ENCODE assay signal across 30 cellular contexts in genomic region chr2:221001377-221001776, GRCh38.
"Had no signal": no experiment of that assay in that cellular context is flagged by ENCODE, and none has a peak within 500 bp of the region (broad histone marks: within the 10 kb centered on the region; RNA-seq: fewer than 3 reads in every experiment).

No MANE protein-coding gene starts in this region.

- H3K36me3 ChIP-seq: neutrophil, pancreas, prostate gland, right atrium auricular region, right lobe of liver, sigmoid colon, thoracic aorta, thyroid gland, tibial nerve, upper lobe of left lung, vagina had no signal

- H3K4me3 Mint-ChIP-seq: naive thymus-derived CD8-positive, alpha-beta T cell; natural killer cell treated with Interleukin-12 subunit alpha and Interleukin-12 subunit beta and Interleukin-15 and Interleukin-18, amount 100 ng/mL, for 72 hours; nephron progenitor cell; neural crest cell; stimulated activated memory B cell treated with anti-CD40 and anti-IgM and Interleukin-4, amounts not matched to agents 10 μg/mL and 1 μg/mL and 100 μg/mL, for 72 hours; stimulated activated naive CD8-positive, alpha-beta T cell treated with anti-CD3 and anti-CD28 coated beads, Interleukin-15, amount 100 ng/mL, for 72 hours had no signal

- H3K9me3 ChIP-seq: neutrophil, pancreas, prostate gland, right atrium auricular region, right lobe of liver, sigmoid colon, thoracic aorta, thyroid gland, tibial nerve, upper lobe of left lung, vagina had no signal

- H3K4me3 ChIP-seq: pancreas, prostate gland, right atrium auricular region, right lobe of liver, sigmoid colon, thoracic aorta, thyroid gland, tibial nerve, upper lobe of left lung, vagina had no signal

- FAIRE-seq: pancreas, small intestine, urothelium cell line had no signal

- H3K27ac Mint-ChIP-seq: naive thymus-derived CD8-positive, alpha-beta T cell; natural killer cell treated with Interleukin-12 subunit alpha and Interleukin-12 subunit beta and Interleukin-15 and Interleukin-18, amount 100 ng/mL, for 72 hours; nephron progenitor cell; stimulated activated memory B cell treated with anti-CD40 and anti-IgM and Interleukin-4, amounts not matched to agents 10 μg/mL and 1 μg/mL and 100 μg/mL, for 72 hours; stimulated activated naive CD8-positive, alpha-beta T cell treated with anti-CD3 and anti-CD28 coated beads, Interleukin-15, amount 100 ng/mL, for 72 hours had no signal

- DNase-seq: naive thymus-derived CD8-positive, alpha-beta T cell; nephron progenitor cell; nucleus accumbens; pancreas; retina; right lobe of liver; sigmoid colon; small intestine; stimulated activated CD4-positive, alpha-beta T cell treated with anti-CD3 and anti-CD28 coated beads, Interleukin-15, amount 100 ng/mL, for 24 hours; stimulated activated CD4-positive, alpha-beta T cell treated with anti-CD3 and anti-CD28 coated beads, Interleukin-2, amount 100 ng/mL, for 24 hours; stimulated activated CD4-positive, alpha-beta T cell treated with anti-CD3 and anti-CD28 coated beads, Interleukin-2, amount 100 ng/mL, for 48 hours; stimulated activated CD4-positive, alpha-beta T cell treated with anti-CD3 and anti-CD28 coated beads, Interleukin-4, amount 100 ng/mL, for 4 hours; stimulated activated CD8-positive, alpha-beta memory T cell treated with anti-CD3 and anti-CD28 coated beads, Interleukin-4, amount 100 ng/mL, for 48 hours; stimulated activated naive CD4-positive, alpha-beta T cell; stimulated activated naive CD8-positive, alpha-beta T cell treated with anti-CD3 and anti-CD28 coated beads, Interleukin-15, amount 100 ng/mL, for 72 hours; stimulated activated naive CD8-positive, alpha-beta T cell treated with anti-CD3 and anti-CD28 coated beads, Interleukin-15, Interleukin-2, amounts not matched to agents 100 U/mL and 50 U/mL, for 24 hours; substantia nigra; thyroid gland; trophoblast cell; upper lobe of left lung had no signal

- H3K9me3 Mint-ChIP-seq: naive thymus-derived CD8-positive, alpha-beta T cell; natural killer cell treated with Interleukin-12 subunit alpha and Interleukin-12 subunit beta and Interleukin-15 and Interleukin-18, amount 100 ng/mL, for 72 hours; nephron progenitor cell; neural crest cell; stimulated activated memory B cell treated with anti-CD40 and anti-IgM and Interleukin-4, amounts not matched to agents 10 μg/mL and 1 μg/mL and 100 μg/mL, for 72 hours; stimulated activated naive CD8-positive, alpha-beta T cell treated with anti-CD3 and anti-CD28 coated beads, Interleukin-15, amount 100 ng/mL, for 72 hours had no signal

- H3K36me3 Mint-ChIP-seq: naive thymus-derived CD8-positive, alpha-beta T cell; natural killer cell treated with Interleukin-12 subunit alpha and Interleukin-12 subunit beta and Interleukin-15 and Interleukin-18, amount 100 ng/mL, for 72 hours; stimulated activated memory B cell treated with anti-CD40 and anti-IgM and Interleukin-4, amounts not matched to agents 10 μg/mL and 1 μg/mL and 100 μg/mL, for 72 hours had no signal

- H3K27me3 ChIP-seq: neutrophil, pancreas, right atrium auricular region, right lobe of liver, sigmoid colon, thyroid gland, tibial nerve, upper lobe of left lung, vagina had no signal

- H3K4me1 ChIP-seq: pancreas, prostate gland, right atrium auricular region, right lobe of liver, thyroid gland, tibial nerve, upper lobe of left lung, vagina had no signal

- H3K27me3 Mint-ChIP-seq: stimulated activated memory B cell treated with anti-CD40 and anti-IgM and Interleukin-4, amounts not matched to agents 10 μg/mL and 1 μg/mL and 100 μg/mL, for 72 hours; stimulated activated naive CD8-positive, alpha-beta T cell treated with anti-CD3 and anti-CD28 coated beads, Interleukin-15, amount 100 ng/mL, for 72 hours had no signal

- H3K27ac ChIP-seq: neutrophil, pancreas, prostate gland, right atrium auricular region, right lobe of liver, sigmoid colon, thoracic aorta, thyroid gland, tibial nerve, upper lobe of left lung, vagina had no signal

- H3K4me1 Mint-ChIP-seq: naive thymus-derived CD8-positive, alpha-beta T cell; stimulated activated memory B cell treated with anti-CD40 and anti-IgM and Interleukin-4, amounts not matched to agents 10 μg/mL and 1 μg/mL and 100 μg/mL, for 72 hours; stimulated activated naive CD8-positive, alpha-beta T cell treated with anti-CD3 and anti-CD28 coated beads, Interleukin-15, amount 100 ng/mL, for 72 hours had no signal

- ATAC-seq: naive thymus-derived CD8-positive, alpha-beta T cell; natural killer cell treated with Interleukin-12 subunit alpha and Interleukin-12 subunit beta and Interleukin-15 and Interleukin-18, amount 100 ng/mL, for 72 hours; pancreas; right lobe of liver; stimulated activated memory B cell treated with anti-CD40 and anti-IgM and Interleukin-4, amounts not matched to agents 10 μg/mL and 1 μg/mL and 100 μg/mL, for 72 hours; stimulated activated naive CD8-positive, alpha-beta T cell treated with anti-CD3 and anti-CD28 coated beads, Interleukin-15, amount 100 ng/mL, for 72 hours; stimulated activated naive CD8-positive, alpha-beta T cell treated with anti-CD3 and anti-CD28 coated beads, Interleukin-15, Interleukin-2, amounts not matched to agents 100 U/mL and 50 U/mL, for 24 hours had no signal
